28 cellular contexts compared by ENCODE assay signal in the genomic region with DNA sequence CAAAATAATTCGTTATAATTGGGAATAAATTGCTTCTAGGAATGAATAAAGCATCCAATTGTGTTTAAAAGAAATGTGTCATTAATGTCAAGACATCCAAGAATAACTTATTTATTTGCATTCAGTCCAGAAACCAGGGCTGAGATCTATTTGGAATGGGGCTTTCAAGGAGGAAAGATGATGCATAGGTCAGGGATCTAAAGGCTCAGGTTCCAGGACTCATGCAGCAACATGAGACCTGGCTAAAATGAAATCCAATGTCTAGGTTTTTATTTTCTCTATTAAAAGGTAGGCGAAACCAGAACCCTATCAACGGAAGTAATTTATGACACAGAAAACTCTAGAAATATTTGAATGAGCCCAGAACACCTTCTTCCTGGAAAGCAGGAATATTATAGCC.
"Had no signal": no experiment of that assay in that cellular context is flagged by ENCODE, and none has a peak within 500 bp of the region (broad histone marks: within the 10 kb centered on the region; RNA-seq: fewer than 3 reads in every experiment).

No MANE protein-coding gene starts in this region.

- H3K4me3 ChIP-seq: colonic mucosa, coronary artery, dorsolateral prefrontal cortex, esophagus muscularis mucosa, esophagus squamous epithelium, gastroesophageal sphincter, heart left ventricle, heart right ventricle had no signal

- FAIRE-seq: colon, endometrium, endothelial cell of umbilical vein, frontal cortex had no signal

- H3K27ac Mint-ChIP-seq: dendritic cell treated with granulocyte-macrophage colony-stimulating factor and Interleukin-4, amounts not matched to agents 40 ng/mL and 50 ng/mL, for 4 days; effector memory CD8-positive, alpha-beta T cell; endodermal cell had no signal

- H3K4me1 ChIP-seq: colonic mucosa, esophagus muscularis mucosa, esophagus squamous epithelium, foreskin keratinocyte, gastroesophageal sphincter, heart left ventricle, heart right ventricle had no signal

- H3K9me3 ChIP-seq: colonic mucosa, esophagus muscularis mucosa, esophagus squamous epithelium, gastroesophageal sphincter, heart left ventricle, heart right ventricle had no signal

- H3K27me3 ChIP-seq: colonic mucosa, dorsolateral prefrontal cortex, esophagus muscularis mucosa, gastroesophageal sphincter had no signal

- H3K27ac ChIP-seq: colonic mucosa, coronary artery, dorsolateral prefrontal cortex, epithelial cell of prostate, esophagus muscularis mucosa, esophagus squamous epithelium, foreskin keratinocyte, gastroesophageal sphincter, heart left ventricle, heart right ventricle had no signal

- H3K27me3 Mint-ChIP-seq: dendritic cell treated with granulocyte-macrophage colony-stimulating factor and Interleukin-4, amounts not matched to agents 40 ng/mL and 50 ng/mL, for 4 days; effector memory CD8-positive, alpha-beta T cell had no signal

- H3K9me3 Mint-ChIP-seq: dendritic cell treated with granulocyte-macrophage colony-stimulating factor and Interleukin-4, amounts not matched to agents 40 ng/mL and 50 ng/mL, for 4 days; endodermal cell had no signal

- H3K36me3 ChIP-seq: colonic mucosa, esophagus muscularis mucosa, esophagus squamous epithelium, gastroesophageal sphincter, heart left ventricle, heart right ventricle had no signal

- ATAC-seq: effector memory CD8-positive, alpha-beta T cell; esophagus mucosa; foreskin keratinocyte; gastroesophageal sphincter; heart left ventricle; heart right ventricle had no signal

- DNase-seq: colonic mucosa; cortex of kidney; dermis blood vessel endothelial cell; dorsolateral prefrontal cortex; effector CD4-positive, alpha-beta T cell; effector CD8-positive, alpha-beta T cell; effector memory CD4-positive, alpha-beta T cell; effector memory CD8-positive, alpha-beta T cell; endodermal cell; erythroblast; esophagus squamous epithelium; foreskin fibroblast; foreskin keratinocyte; foreskin melanocyte; glutamatergic neuron; head of caudate nucleus; heart left ventricle; heart right ventricle had no signal

- H3K4me3 Mint-ChIP-seq: dendritic cell treated with granulocyte-macrophage colony-stimulating factor and Interleukin-4, amounts not matched to agents 40 ng/mL and 50 ng/mL, for 4 days; effector memory CD8-positive, alpha-beta T cell; endodermal cell had no signal
